Comparison of ENCODE assay signal across 19 cellular contexts in the genomic region with DNA sequence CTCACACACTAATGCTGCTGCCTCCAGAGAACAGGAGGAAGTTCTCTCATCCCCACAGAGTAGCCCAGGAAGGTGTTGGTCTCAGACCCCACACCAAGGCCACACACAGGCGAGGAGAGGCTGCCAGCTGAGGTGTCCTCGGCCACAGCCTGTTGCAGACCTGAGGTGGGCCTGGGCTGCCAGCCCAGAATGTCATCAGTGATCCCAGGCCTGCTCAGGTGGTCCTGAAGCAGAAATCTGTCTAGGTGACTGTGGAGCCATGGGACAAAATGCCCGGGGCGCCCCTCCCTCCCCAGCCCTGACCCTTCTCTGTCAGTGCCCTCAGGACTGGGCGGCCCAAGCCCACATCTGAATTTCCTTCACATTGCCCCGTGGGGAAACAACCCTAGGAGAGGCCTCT. TPM values are rescaled to one million over a fixed set of nuclear protein-coding genes. Genes with fewer than 3 reads are reported as not detected.
DNase-seq lines count a peak whose midpoint lies in the region; ATAC-seq, FAIRE-seq and TF ChIP-seq lines count a peak whose summit lies in the region.
"Had no signal": no experiment of that assay in that cellular context is flagged by ENCODE, and none has a peak within 500 bp of the region (broad histone marks: within the 10 kb centered on the region; RNA-seq: fewer than 3 reads in every experiment).

No MANE protein-coding gene starts in this region.

- H3K27me3 ChIP-seq in BLaER1 (no peaks in the 10 kb centered on the region), bronchial epithelial cell (ENCODE audit: control insufficient read depth, insufficient read depth, low read length) (no peaks in the 10 kb centered on the region), ovary (no peaks in the 10 kb centered on the region), upper lobe of left lung (no peaks in the 10 kb centered on the region), left lung (no peaks in the 10 kb centered on the region)
- no peaks in the 10 kb centered on the region for H3K27me3 ChIP-seq in BLaER1 treated with 17β-estradiol and CSF1 and Interleukin-3, amounts not matched to agents 10 nM and 100 nM
- H3K27me3 ChIP-seq: BE2C had no signal

- peak; percentile 64 for FAIRE-seq in bronchial epithelial cell (lab: Jason Lieb, UNC)
- FAIRE-seq: A204.1, H1, HepG2 had no signal

- DNase-seq in bronchial epithelial cell (ENCODE audit: low read depth) (no peak), nephron progenitor cell (no peak), ovary (no peak), upper lobe of left lung (no peak), left lung (no peak)
- DNase-seq: ACHN; BE2C; CD4-positive, alpha-beta memory T cell; DMS153; DMS79; GF-D8; H9 had no signal

- WGBS in ovary, 3 donors: 79 to 87% (median 81%) methylated on average over 6 of the region's 6 CpGs
- WGBS in upper lobe of left lung, 2 donors: 88% methylated on average over 2 of the region's 6 CpGs; no CpG with 5 or more reads in 1 of the 2 donors

- peaks cover 33% of the 10 kb centered on the region for H4K20me1 ChIP-seq in BLaER1
- peaks cover 7 to 78% (median 32%) of the 10 kb centered on the region in 11 experiments; a peak in 16 of 22 replicates for H4K20me1 ChIP-seq in BLaER1 treated with 17β-estradiol and CSF1 and Interleukin-3, amounts not matched to agents 10 nM and 100 nM

- intact Hi-C loops in ovary (cut with DNase I): no loop called here
- intact Hi-C loops in left lung (cut with DNase I): no loop called here

- H3K9ac ChIP-seq in BLaER1: peak overlapping the region; percentile 12; the same call in 1 of the 2 replicates
- peak overlapping the region in 5 of 11 experiments; percentile 6 to 56 (median 52); a peak in 11 of 22 replicates for H3K9ac ChIP-seq in BLaER1 treated with 17β-estradiol and CSF1 and Interleukin-3, amounts not matched to agents 10 nM and 100 nM

- peak overlapping the region; percentile 71 for H3K27ac Mint-ChIP-seq in nephron progenitor cell

- H3K4me3 ChIP-seq in BLaER1 (no peak overlapping the region), bronchial epithelial cell (ENCODE audit: low read depth, low read length) (no peak overlapping the region), ovary (no peak overlapping the region), upper lobe of left lung (no peak overlapping the region), left lung (no peak overlapping the region)
- H3K4me3 ChIP-seq in BLaER1 treated with 17β-estradiol and CSF1 and Interleukin-3, amounts not matched to agents 10 nM and 100 nM: no peak overlapping the region; a peak in 1 of 20 replicates

- H3K4me1 ChIP-seq in BLaER1 (peaks cover 57% of the 10 kb centered on the region), ovary (ENCODE audit: insufficient read depth) (no peaks in the 10 kb centered on the region), upper lobe of left lung (peaks cover 0 to 30% (median 16%) of the 10 kb centered on the region in 4 donors), left lung (no peaks in the 10 kb centered on the region)
- peaks cover 48 to 68% (median 58%) of the 10 kb centered on the region in 10 experiments for H3K4me1 ChIP-seq in BLaER1 treated with 17β-estradiol and CSF1 and Interleukin-3, amounts not matched to agents 10 nM and 100 nM

- no peak for TF ChIP-seq CTCF in bronchial epithelial cell (IDR thresholded peaks at IDR 0.05; ENCODE audit: insufficient read depth, low read length, severe bottlenecking)
- TF ChIP-seq CTCF in nephron progenitor cell (IDR thresholded peaks at IDR 0.05): no peak
- no peak for TF ChIP-seq CTCF in ovary (IDR thresholded peaks at IDR 0.05)
- TF ChIP-seq CTCF in upper lobe of left lung (IDR thresholded peaks at IDR 0.05): no peak
- TF ChIP-seq CTCF in left lung (IDR thresholded peaks at IDR 0.05): no peak

- TF ChIP-seq EP300 in ovary (IDR thresholded peaks at IDR 0.05): no peak
- TF ChIP-seq EP300 in upper lobe of left lung (IDR thresholded peaks at IDR 0.05): no peak

- H3K9me3 ChIP-seq in BLaER1 (no peaks in the 10 kb centered on the region), ovary (no peaks in the 10 kb centered on the region), upper lobe of left lung (no peaks in the 10 kb centered on the region), left lung (no peaks in the 10 kb centered on the region)
- H3K9me3 ChIP-seq in BLaER1 treated with 17β-estradiol and CSF1 and Interleukin-3, amounts not matched to agents 10 nM and 100 nM (replicated peaks in 1 of 11): no peaks in the 10 kb centered on the region
- H3K9me3 ChIP-seq: BE2C had no signal

- H3K36me3 ChIP-seq in BLaER1 (peaks cover 50% of the 10 kb centered on the region), bronchial epithelial cell (ENCODE audit: control insufficient read depth, insufficient read depth, low read length) (peaks cover 21% of the 10 kb centered on the region), ovary (no peaks in the 10 kb centered on the region), upper lobe of left lung (peaks cover 0 to 50% (median 33%) of the 10 kb centered on the region in 4 donors), left lung (peaks cover 0 to 59% of the 10 kb centered on the region in 2 donors)
- H3K36me3 ChIP-seq in BLaER1 treated with 17β-estradiol and CSF1 and Interleukin-3, amounts not matched to agents 10 nM and 100 nM: peaks cover 36 to 84% (median 49%) of the 10 kb centered on the region in 11 experiments
- H3K36me3 ChIP-seq: BE2C had no signal

- peaks cover 49% of the 10 kb centered on the region for H3K4me1 Mint-ChIP-seq in nephron progenitor cell
- H3K4me1 Mint-ChIP-seq: CD14-positive monocyte had no signal

- no peaks in the 10 kb centered on the region for H3K9me3 Mint-ChIP-seq in nephron progenitor cell
- H3K9me3 Mint-ChIP-seq: CD14-positive monocyte; CD4-positive, alpha-beta memory T cell; H9; IgD-negative memory B cell had no signal

- no peak for TF ChIP-seq POLR2A in ovary (IDR thresholded peaks at IDR 0.05)
- no peak for TF ChIP-seq POLR2A in upper lobe of left lung (IDR thresholded peaks at IDR 0.05)

- ATAC-seq in upper lobe of left lung (ENCODE audit: low FRiP score in 2 of 2) (no peak), left lung (no peak)
- ATAC-seq: HepG2 had no signal

- no peak overlapping the region for H3K4me3 Mint-ChIP-seq in nephron progenitor cell
- H3K4me3 Mint-ChIP-seq: CD14-positive monocyte; CD4-positive, alpha-beta memory T cell; H9; IgD-negative memory B cell had no signal

- H3K27me3 Mint-ChIP-seq in nephron progenitor cell (ENCODE audit: low read depth, poor library complexity): peaks cover 8% of the 10 kb centered on the region
- H3K27me3 Mint-ChIP-seq: CD4-positive, alpha-beta memory T cell; IgD-negative memory B cell had no signal

- H3K4me2 ChIP-seq in BLaER1: peak overlapping the region; percentile 81
- peak overlapping the region; percentile 76 to 94 (median 86) for H3K4me2 ChIP-seq in BLaER1 treated with 17β-estradiol and CSF1 and Interleukin-3, amounts not matched to agents 10 nM and 100 nM

- peaks cover 15% of the 10 kb centered on the region for H3K36me3 Mint-ChIP-seq in nephron progenitor cell (ENCODE audit: low read depth)
- H3K36me3 Mint-ChIP-seq: IgD-negative memory B cell had no signal

- H3K27ac ChIP-seq in BLaER1: peak overlapping the region; percentile 52; the same call in 1 of the 2 replicates
- peak overlapping the region in 6 of 11 experiments; percentile 3 to 55 (median 39); a peak in 9 of 22 replicates for H3K27ac ChIP-seq in BLaER1 treated with 17β-estradiol and CSF1 and Interleukin-3, amounts not matched to agents 10 nM and 100 nM
- H3K27ac ChIP-seq in ovary: no peak overlapping the region
- no peak overlapping the region for H3K27ac ChIP-seq in upper lobe of left lung
- H3K27ac ChIP-seq in left lung: no peak overlapping the region

RNA-seq across cellular contexts. Expression of a gene that starts 43.5 kb away (rescaled TPM):
- total RNA-seq in bronchial epithelial cell: under 0.01 and 0.64 TPM in 2 replicates
- 10 to 100 TPM in 1 of 7 donors, 1 to 10 TPM in 5, under 1 TPM in 1; 0.72 to 16.7 (median 4.6) TPM for total RNA-seq in ovary
- polyA plus RNA-seq in ovary: 1 to 10 TPM; 2.0 to 5.3 TPM
- total RNA-seq in upper lobe of left lung: 10 to 100 TPM in 3 of 6 donors, 1 to 10 TPM in 3; 3.9 to 23.3 (median 11.1) TPM
- 10 to 100 TPM in 1 of 2 donors, 1 to 10 TPM in 1; 5.7 to 24.4 TPM for total RNA-seq in left lung
- total RNA-seq: CD4-positive, alpha-beta memory T cell; HepG2 had no signal
- polyA plus RNA-seq: CD4-positive, alpha-beta memory T cell; HepG2; IgD-negative memory B cell had no signal

Comparison
In these comparisons a context has a peak if more than half of its experiments do, and no peak if none do; other contexts are left out.
1. H3K27ac ChIP-seq: peak in BLaER1 (single experiment) and BLaER1 treated with 17β-estradiol and CSF1 and Interleukin-3, amounts not matched to agents 10 nM and 100 nM (6 of 11); none in ovary (0 of 2), upper lobe of left lung (0 of 4) and left lung (0 of 2).